ENCODE assay signal across 10 cellular contexts in genomic region chr10:105950410-105950809, GRCh38.
A peak's percentile ranks its signal among the peaks of the same experiment; 100 is the strongest.
DNase-seq lines count a peak whose midpoint lies in the region; ATAC-seq and TF ChIP-seq lines count a peak whose summit lies in the region.
"Had no signal": no experiment of that assay in that cellular context is flagged by ENCODE, and none has a peak within 500 bp of the region (broad histone marks: within the 10 kb centered on the region; RNA-seq: fewer than 3 reads in every experiment).

No MANE protein-coding gene starts in this region.

- H3K36me3 Mint-ChIP-seq in nephron (ENCODE audit: low read depth): no peaks in the 10 kb centered on the region
- no peaks in the 10 kb centered on the region for H3K36me3 Mint-ChIP-seq in natural killer cell
- H3K36me3 Mint-ChIP-seq: naive B cell, T-cell had no signal

- ATAC-seq in GM19372 (IDR thresholded peaks at IDR 0.05; ENCODE audit: low read depth, unreplicated experiment): peak; percentile 53
- ATAC-seq in SK-N-SH treated with all-trans-retinoic acid at 6 μM for 48 hours: peak; percentile 28; the same call in 1 of the 3 replicates
- ATAC-seq in natural killer cell: no peak
- ATAC-seq in HG03135 (IDR thresholded peaks at IDR 0.05; ENCODE audit: unreplicated experiment): no peak
- ATAC-seq: T-cell had no signal

- no peaks in the 10 kb centered on the region for H3K9me3 ChIP-seq in esophagus muscularis mucosa

- peak overlapping the region in 2 of 3 experiments; percentile 6 to 24 for H3K27ac Mint-ChIP-seq in nephron
- no peak overlapping the region for H3K27ac Mint-ChIP-seq in natural killer cell
- H3K27ac Mint-ChIP-seq: naive B cell, T-cell had no signal

- H3K27me3 ChIP-seq in esophagus muscularis mucosa: no peaks in the 10 kb centered on the region

- H3K27me3 Mint-ChIP-seq in nephron (ENCODE audit: low read depth) (no peaks in the 10 kb centered on the region), natural killer cell (ENCODE audit: low read depth in 2 of 2) (no peaks in the 10 kb centered on the region)
- H3K27me3 Mint-ChIP-seq: naive B cell, T-cell had no signal

- TF ChIP-seq EP300 in esophagus muscularis mucosa (IDR thresholded peaks at IDR 0.05): no peak

- peak overlapping the region; percentile 80 to 87 (median 82) for H3K27ac ChIP-seq in esophagus muscularis mucosa (replicated peaks in 1 of 4)

- H3K4me1 ChIP-seq in esophagus muscularis mucosa: peaks cover 3 to 57% (median 27%) of the 10 kb centered on the region in 4 donors

- no peaks in the 10 kb centered on the region for H3K9me3 Mint-ChIP-seq in nephron
- H3K9me3 Mint-ChIP-seq in natural killer cell: peaks cover 2 to 6% of the 10 kb centered on the region in 2 donors
- H3K9me3 Mint-ChIP-seq: naive B cell had no signal

- WGBS in esophagus muscularis mucosa: 24% methylated on average over 2 of the region's 2 CpGs

- TF ChIP-seq POLR2A in esophagus muscularis mucosa (IDR thresholded peaks at IDR 0.05; ENCODE audit: low read depth): no peak

- DNase-seq in DMS153 (lab: John Stamatoyannopoulos, UW) (peak; percentile 8), HPDE6-E6E7 (ENCODE audit: extremely low spot score) (peak; percentile 10), esophagus muscularis mucosa (ENCODE audit: extremely low spot score) (no peak), natural killer cell (no peak)
- DNase-seq: naive B cell had no signal

- no peak overlapping the region for H3K4me3 ChIP-seq in esophagus muscularis mucosa

- intact Hi-C loops in esophagus muscularis mucosa (cut with DNase I): loop anchor here (2.0 kb wide), 1 partner anchor 226 kb away; no protein-coding TSS in a partner anchor
- intact Hi-C loops in natural killer cell (cut with micrococcal nuclease): no loop called here

- no peak overlapping the region for H3K4me3 Mint-ChIP-seq in nephron
- no peak overlapping the region for H3K4me3 Mint-ChIP-seq in natural killer cell
- H3K4me3 Mint-ChIP-seq: naive B cell, T-cell had no signal

- H3K36me3 ChIP-seq in esophagus muscularis mucosa: no peaks in the 10 kb centered on the region

- TF ChIP-seq CTCF in esophagus muscularis mucosa (IDR thresholded peaks at IDR 0.05) (peak; percentile 82 to 86 (median 84)), nephron (IDR thresholded peaks at IDR 0.05; ENCODE audit: unreplicated experiment in 3 of 3) (peak; percentile 84 to 91 (median 86)), natural killer cell (IDR thresholded peaks at IDR 0.05) (no peak)

- H3K4me1 Mint-ChIP-seq in nephron (peaks cover 23% of the 10 kb centered on the region), natural killer cell (no peaks in the 10 kb centered on the region)
- H3K4me1 Mint-ChIP-seq: naive B cell, T-cell had no signal

TF ChIP-seq in SK-N-SH treated with all-trans-retinoic acid at 6 μM for 48 hours, 23 proteins besides CTCF, POLR2A, EP300 and RAD21:
- TF ChIP-seq POU6F1 (CRISPR knock-in tag; IDR thresholded peaks at IDR 0.05; ENCODE audit: borderline replicate concordance, low read depth) (no peak), CSRNP3 (CRISPR knock-in tag; IDR thresholded peaks at IDR 0.05) (no peak), RARB (CRISPR knock-in tag; IDR thresholded peaks at IDR 0.05) (no peak), ISL1 (CRISPR knock-in tag; IDR thresholded peaks at IDR 0.05) (no peak), PPARA (CRISPR knock-in tag; IDR thresholded peaks at IDR 0.05; ENCODE audit: borderline replicate concordance) (no peak), SNAI2 (CRISPR knock-in tag; IDR thresholded peaks at IDR 0.05) (no peak), BACH2 (CRISPR knock-in tag; IDR thresholded peaks at IDR 0.05; ENCODE audit: borderline replicate concordance) (no peak), PATZ1 (CRISPR knock-in tag; IDR thresholded peaks at IDR 0.05; ENCODE audit: borderline replicate concordance) (no peak), ARNTL (CRISPR knock-in tag; IDR thresholded peaks at IDR 0.05; ENCODE audit: borderline replicate concordance, low read depth) (no peak), ESRRG (CRISPR knock-in tag; IDR thresholded peaks at IDR 0.05) (no peak), TOX (CRISPR knock-in tag; IDR thresholded peaks at IDR 0.05; ENCODE audit: borderline replicate concordance) (no peak), ZNF70 (CRISPR knock-in tag; IDR thresholded peaks at IDR 0.05) (no peak), CSDC2 (CRISPR knock-in tag; IDR thresholded peaks at IDR 0.05) (no peak)

Comparison
In these comparisons a context has a peak if more than half of its experiments do, and no peak if none do; other contexts are left out.
1. DNase-seq: peak in DMS153 (single experiment) and HPDE6-E6E7 (single experiment); none in esophagus muscularis mucosa (single experiment) and natural killer cell (single experiment).
2. ATAC-seq: peak in GM19372 (single experiment) and SK-N-SH treated with all-trans-retinoic acid at 6 μM for 48 hours (single experiment); none in natural killer cell (0 of 3) and HG03135 (single experiment).
3. H3K27ac Mint-ChIP-seq: peak in nephron (2 of 3); none in natural killer cell (0 of 2).